In the genomic region with DNA sequence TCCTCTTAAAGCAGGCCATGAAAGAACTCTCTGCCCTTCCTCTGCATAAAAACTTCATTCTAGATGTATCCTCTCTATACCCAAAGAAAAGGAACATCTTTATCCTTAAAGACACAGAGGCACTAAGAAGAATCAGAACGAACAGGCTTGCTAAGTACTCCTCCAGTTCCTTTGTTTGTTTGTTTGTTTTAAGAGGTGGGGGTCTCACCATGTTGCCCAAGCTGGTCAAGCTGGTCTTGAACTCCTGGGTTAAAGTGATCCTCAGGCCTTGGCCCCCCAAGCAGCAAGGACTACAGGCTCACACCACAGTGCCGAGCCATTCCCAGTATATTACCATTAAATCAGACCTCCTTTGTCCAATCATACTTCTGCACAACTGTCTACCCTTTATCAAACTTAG, we compare ENCODE assay signal across 2 cellular contexts.
TF ChIP-seq lines count a peak whose summit lies in the region.

No MANE protein-coding gene starts in this region.

TF ChIP-seq in GM23338, 12 proteins besides CTCF, POLR2A, EP300 and RAD21 (continues in another document):
- TF ChIP-seq, protein P1, sequence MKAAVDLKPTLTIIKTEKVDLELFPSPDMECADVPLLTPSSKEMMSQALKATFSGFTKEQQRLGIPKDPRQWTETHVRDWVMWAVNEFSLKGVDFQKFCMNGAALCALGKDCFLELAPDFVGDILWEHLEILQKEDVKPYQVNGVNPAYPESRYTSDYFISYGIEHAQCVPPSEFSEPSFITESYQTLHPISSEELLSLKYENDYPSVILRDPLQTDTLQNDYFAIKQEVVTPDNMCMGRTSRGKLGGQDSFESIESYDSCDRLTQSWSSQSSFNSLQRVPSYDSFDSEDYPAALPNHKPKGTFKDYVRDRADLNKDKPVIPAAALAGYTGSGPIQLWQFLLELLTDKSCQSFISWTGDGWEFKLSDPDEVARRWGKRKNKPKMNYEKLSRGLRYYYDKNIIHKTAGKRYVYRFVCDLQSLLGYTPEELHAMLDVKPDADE (IDR thresholded peaks at IDR 0.05), result no peak
- TF ChIP-seq EZH2phosphoT487 (IDR thresholded peaks at IDR 0.05; ENCODE audit: unreplicated experiment) (no peak), ZNF114 (CRISPR knock-in tag; IDR thresholded peaks at IDR 0.05) (no peak), JUNB (IDR thresholded peaks at IDR 0.05; ENCODE audit: unreplicated experiment) (no peak), NANOG (IDR thresholded peaks at IDR 0.05; ENCODE audit: borderline replicate concordance) (no peak), EZH2 (IDR thresholded peaks at IDR 0.05; ENCODE audit: low read depth, unreplicated experiment) (no peak), CREB1 (CRISPR knock-in tag; IDR thresholded peaks at IDR 0.05; ENCODE audit: low read depth) (no peak), POLR2AphosphoS5 (IDR thresholded peaks at IDR 0.05; ENCODE audit: low read depth) (no peak)
- TF ChIP-seq, protein P2, sequence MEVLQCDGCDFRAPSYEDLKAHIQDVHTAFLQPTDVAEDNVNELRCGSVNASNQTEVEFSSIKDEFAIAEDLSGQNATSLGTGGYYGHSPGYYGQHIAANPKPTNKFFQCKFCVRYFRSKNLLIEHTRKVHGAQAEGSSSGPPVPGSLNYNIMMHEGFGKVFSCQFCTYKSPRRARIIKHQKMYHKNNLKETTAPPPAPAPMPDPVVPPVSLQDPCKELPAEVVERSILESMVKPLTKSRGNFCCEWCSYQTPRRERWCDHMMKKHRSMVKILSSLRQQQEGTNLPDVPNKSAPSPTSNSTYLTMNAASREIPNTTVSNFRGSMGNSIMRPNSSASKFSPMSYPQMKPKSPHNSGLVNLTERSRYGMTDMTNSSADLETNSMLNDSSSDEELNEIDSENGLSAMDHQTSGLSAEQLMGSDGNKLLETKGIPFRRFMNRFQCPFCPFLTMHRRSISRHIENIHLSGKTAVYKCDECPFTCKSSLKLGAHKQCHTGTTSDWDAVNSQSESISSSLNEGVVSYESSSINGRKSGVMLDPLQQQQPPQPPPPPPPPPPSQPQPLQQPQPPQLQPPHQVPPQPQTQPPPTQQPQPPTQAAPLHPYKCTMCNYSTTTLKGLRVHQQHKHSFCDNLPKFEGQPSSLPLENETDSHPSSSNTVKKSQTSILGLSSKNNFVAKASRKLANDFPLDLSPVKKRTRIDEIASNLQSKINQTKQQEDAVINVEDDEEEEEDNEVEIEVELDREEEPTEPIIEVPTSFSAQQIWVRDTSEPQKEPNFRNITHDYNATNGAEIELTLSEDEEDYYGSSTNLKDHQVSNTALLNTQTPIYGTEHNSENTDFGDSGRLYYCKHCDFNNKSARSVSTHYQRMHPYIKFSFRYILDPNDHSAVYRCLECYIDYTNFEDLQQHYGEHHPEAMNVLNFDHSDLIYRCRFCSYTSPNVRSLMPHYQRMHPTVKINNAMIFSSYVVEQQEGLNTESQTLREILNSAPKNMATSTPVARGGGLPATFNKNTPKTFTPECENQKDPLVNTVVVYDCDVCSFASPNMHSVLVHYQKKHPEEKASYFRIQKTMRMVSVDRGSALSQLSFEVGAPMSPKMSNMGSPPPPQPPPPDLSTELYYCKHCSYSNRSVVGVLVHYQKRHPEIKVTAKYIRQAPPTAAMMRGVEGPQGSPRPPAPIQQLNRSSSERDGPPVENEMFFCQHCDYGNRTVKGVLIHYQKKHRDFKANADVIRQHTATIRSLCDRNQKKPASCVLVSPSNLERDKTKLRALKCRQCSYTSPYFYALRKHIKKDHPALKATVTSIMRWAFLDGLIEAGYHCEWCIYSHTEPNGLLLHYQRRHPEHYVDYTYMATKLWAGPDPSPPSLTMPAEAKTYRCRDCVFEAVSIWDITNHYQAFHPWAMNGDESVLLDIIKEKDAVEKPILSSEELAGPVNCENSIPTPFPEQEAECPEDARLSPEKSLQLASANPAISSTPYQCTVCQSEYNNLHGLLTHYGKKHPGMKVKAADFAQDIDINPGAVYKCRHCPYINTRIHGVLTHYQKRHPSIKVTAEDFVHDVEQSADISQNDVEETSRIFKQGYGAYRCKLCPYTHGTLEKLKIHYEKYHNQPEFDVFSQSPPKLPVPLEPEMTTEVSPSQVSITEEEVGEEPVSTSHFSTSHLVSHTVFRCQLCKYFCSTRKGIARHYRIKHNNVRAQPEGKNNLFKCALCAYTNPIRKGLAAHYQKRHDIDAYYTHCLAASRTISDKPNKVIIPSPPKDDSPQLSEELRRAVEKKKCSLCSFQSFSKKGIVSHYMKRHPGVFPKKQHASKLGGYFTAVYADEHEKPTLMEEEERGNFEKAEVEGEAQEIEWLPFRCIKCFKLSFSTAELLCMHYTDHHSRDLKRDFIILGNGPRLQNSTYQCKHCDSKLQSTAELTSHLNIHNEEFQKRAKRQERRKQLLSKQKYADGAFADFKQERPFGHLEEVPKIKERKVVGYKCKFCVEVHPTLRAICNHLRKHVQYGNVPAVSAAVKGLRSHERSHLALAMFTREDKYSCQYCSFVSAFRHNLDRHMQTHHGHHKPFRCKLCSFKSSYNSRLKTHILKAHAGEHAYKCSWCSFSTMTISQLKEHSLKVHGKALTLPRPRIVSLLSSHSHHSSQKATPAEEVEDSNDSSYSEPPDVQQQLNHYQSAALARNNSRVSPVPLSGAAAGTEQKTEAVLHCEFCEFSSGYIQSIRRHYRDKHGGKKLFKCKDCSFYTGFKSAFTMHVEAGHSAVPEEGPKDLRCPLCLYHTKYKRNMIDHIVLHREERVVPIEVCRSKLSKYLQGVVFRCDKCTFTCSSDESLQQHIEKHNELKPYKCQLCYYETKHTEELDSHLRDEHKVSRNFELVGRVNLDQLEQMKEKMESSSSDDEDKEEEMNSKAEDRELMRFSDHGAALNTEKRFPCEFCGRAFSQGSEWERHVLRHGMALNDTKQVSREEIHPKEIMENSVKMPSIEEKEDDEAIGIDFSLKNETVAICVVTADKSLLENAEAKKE (CRISPR knock-in tag; IDR thresholded peaks at IDR 0.05), result no peak
- TF ChIP-seq, protein P3, sequence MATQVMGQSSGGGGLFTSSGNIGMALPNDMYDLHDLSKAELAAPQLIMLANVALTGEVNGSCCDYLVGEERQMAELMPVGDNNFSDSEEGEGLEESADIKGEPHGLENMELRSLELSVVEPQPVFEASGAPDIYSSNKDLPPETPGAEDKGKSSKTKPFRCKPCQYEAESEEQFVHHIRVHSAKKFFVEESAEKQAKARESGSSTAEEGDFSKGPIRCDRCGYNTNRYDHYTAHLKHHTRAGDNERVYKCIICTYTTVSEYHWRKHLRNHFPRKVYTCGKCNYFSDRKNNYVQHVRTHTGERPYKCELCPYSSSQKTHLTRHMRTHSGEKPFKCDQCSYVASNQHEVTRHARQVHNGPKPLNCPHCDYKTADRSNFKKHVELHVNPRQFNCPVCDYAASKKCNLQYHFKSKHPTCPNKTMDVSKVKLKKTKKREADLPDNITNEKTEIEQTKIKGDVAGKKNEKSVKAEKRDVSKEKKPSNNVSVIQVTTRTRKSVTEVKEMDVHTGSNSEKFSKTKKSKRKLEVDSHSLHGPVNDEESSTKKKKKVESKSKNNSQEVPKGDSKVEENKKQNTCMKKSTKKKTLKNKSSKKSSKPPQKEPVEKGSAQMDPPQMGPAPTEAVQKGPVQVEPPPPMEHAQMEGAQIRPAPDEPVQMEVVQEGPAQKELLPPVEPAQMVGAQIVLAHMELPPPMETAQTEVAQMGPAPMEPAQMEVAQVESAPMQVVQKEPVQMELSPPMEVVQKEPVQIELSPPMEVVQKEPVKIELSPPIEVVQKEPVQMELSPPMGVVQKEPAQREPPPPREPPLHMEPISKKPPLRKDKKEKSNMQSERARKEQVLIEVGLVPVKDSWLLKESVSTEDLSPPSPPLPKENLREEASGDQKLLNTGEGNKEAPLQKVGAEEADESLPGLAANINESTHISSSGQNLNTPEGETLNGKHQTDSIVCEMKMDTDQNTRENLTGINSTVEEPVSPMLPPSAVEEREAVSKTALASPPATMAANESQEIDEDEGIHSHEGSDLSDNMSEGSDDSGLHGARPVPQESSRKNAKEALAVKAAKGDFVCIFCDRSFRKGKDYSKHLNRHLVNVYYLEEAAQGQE (IDR thresholded peaks at IDR 0.05; ENCODE audit: unreplicated experiment), result no peak

TF ChIP-seq in WTC11, 78 proteins besides CTCF, POLR2A, EP300 and RAD21:
- TF ChIP-seq, protein P4, sequence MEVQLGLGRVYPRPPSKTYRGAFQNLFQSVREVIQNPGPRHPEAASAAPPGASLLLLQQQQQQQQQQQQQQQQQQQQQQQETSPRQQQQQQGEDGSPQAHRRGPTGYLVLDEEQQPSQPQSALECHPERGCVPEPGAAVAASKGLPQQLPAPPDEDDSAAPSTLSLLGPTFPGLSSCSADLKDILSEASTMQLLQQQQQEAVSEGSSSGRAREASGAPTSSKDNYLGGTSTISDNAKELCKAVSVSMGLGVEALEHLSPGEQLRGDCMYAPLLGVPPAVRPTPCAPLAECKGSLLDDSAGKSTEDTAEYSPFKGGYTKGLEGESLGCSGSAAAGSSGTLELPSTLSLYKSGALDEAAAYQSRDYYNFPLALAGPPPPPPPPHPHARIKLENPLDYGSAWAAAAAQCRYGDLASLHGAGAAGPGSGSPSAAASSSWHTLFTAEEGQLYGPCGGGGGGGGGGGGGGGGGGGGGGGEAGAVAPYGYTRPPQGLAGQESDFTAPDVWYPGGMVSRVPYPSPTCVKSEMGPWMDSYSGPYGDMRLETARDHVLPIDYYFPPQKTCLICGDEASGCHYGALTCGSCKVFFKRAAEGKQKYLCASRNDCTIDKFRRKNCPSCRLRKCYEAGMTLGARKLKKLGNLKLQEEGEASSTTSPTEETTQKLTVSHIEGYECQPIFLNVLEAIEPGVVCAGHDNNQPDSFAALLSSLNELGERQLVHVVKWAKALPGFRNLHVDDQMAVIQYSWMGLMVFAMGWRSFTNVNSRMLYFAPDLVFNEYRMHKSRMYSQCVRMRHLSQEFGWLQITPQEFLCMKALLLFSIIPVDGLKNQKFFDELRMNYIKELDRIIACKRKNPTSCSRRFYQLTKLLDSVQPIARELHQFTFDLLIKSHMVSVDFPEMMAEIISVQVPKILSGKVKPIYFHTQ (CRISPR knock-in tag; IDR thresholded peaks at IDR 0.05), result no peak
- TF ChIP-seq, protein P5, sequence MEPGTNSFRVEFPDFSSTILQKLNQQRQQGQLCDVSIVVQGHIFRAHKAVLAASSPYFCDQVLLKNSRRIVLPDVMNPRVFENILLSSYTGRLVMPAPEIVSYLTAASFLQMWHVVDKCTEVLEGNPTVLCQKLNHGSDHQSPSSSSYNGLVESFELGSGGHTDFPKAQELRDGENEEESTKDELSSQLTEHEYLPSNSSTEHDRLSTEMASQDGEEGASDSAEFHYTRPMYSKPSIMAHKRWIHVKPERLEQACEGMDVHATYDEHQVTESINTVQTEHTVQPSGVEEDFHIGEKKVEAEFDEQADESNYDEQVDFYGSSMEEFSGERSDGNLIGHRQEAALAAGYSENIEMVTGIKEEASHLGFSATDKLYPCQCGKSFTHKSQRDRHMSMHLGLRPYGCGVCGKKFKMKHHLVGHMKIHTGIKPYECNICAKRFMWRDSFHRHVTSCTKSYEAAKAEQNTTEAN (CRISPR knock-in tag; IDR thresholded peaks at IDR 0.05), result no peak
- TF ChIP-seq NR2C2 (CRISPR knock-in tag; IDR thresholded peaks at IDR 0.05), result no peak
- TF ChIP-seq SP1 (CRISPR knock-in tag; conservative IDR thresholded peaks at IDR 0.05), result no peak
- TF ChIP-seq TP53 (CRISPR knock-in tag; IDR thresholded peaks at IDR 0.05), result no peak
- no peak for TF ChIP-seq FOXP1 (CRISPR knock-in tag; IDR thresholded peaks at IDR 0.05; ENCODE audit: borderline replicate concordance)
